13 cellular contexts compared by ENCODE assay signal in genomic region chr9:136243631-136244030, GRCh38. TPM values are rescaled to one million over a fixed set of nuclear protein-coding genes. Genes with fewer than 3 reads are reported as not detected.
DNase-seq lines count a peak whose midpoint lies in the region; ATAC-seq and TF ChIP-seq lines count a peak whose summit lies in the region.
"Had no signal": no experiment of that assay in that cellular context is flagged by ENCODE, and none has a peak within 500 bp of the region (broad histone marks: within the 10 kb centered on the region; RNA-seq: fewer than 3 reads in every experiment).

No MANE protein-coding gene starts in this region.

- no peak for TF ChIP-seq EP300 in neural cell (conservative IDR thresholded peaks at IDR 0.05; ENCODE audit: poor library complexity, severe bottlenecking)

- peak overlapping the region; percentile 10; the same call in 1 of the 2 replicates for H3K27ac ChIP-seq in KMS-11
- no peak overlapping the region for H3K27ac ChIP-seq in neural cell (ENCODE audit: low read length)
- H3K27ac ChIP-seq: vagina had no signal

- H3K9me3 ChIP-seq in neural cell (ENCODE audit: low read length), result no peaks in the 10 kb centered on the region
- H3K9me3 ChIP-seq: vagina had no signal

- peaks cover 13% of the 10 kb centered on the region for H3K36me3 Mint-ChIP-seq in activated T-helper 2 cell treated with anti-CD3 and anti-CD28 coated beads, Interferon-gamma antibody, Interleukin-2, Interleukin-4, amounts not matched to agents 10 μg/mL and 5 μg/mL and 100 μg/mL, durations not matched to agents 14 hours and 24 hours and 36 hours (ENCODE audit: low read depth)

- no peak for ATAC-seq in GM19467 (IDR thresholded peaks at IDR 0.05; ENCODE audit: unreplicated experiment)
- ATAC-seq: left colon had no signal

- peak overlapping the region; percentile 90 for H3K27ac Mint-ChIP-seq in activated T-helper 2 cell treated with anti-CD3 and anti-CD28 coated beads, Interferon-gamma antibody, Interleukin-2, Interleukin-4, amounts not matched to agents 10 μg/mL and 5 μg/mL and 100 μg/mL, durations not matched to agents 14 hours and 24 hours and 36 hours

- H3K4me3 Mint-ChIP-seq in activated T-helper 2 cell treated with anti-CD3 and anti-CD28 coated beads, Interferon-gamma antibody, Interleukin-2, Interleukin-4, amounts not matched to agents 10 μg/mL and 5 μg/mL and 100 μg/mL, durations not matched to agents 14 hours and 24 hours and 36 hours (ENCODE audit: low read depth), result peak overlapping the region; percentile 92

- H3K4me3 ChIP-seq in GM12875 (ENCODE audit: low read depth, low read length) (peak overlapping the region; percentile 38), KMS-11 (IDR thresholded peaks at IDR 0.05; ENCODE audit: insufficient read depth, low read depth, low read length) (no peak overlapping the region), neural cell (ENCODE audit: low read length) (peak overlapping the region; percentile 83)
- H3K4me3 ChIP-seq: vagina had no signal

- DNase-seq in activated T-helper 2 cell treated with anti-CD3 and anti-CD28 coated beads, Interferon-gamma antibody, Interleukin-2, Interleukin-4, amounts not matched to agents 10 μg/mL and 5 μg/mL and 100 μg/mL, durations not matched to agents 14 hours and 24 hours and 36 hours (ENCODE audit: low spot score), result no peak
- DNase-seq in HuH-7.5 (ENCODE audit: low spot score), result no peak
- no peak for DNase-seq in stimulated activated CD4-positive, alpha-beta T cell treated with anti-CD3 and anti-CD28 coated beads, Interleukin-12 subunit alpha, Interleukin-12 subunit beta, amount 100 ng/mL, for 4 hours
- DNase-seq: left colon, NCI-H2171, retina, SIG-M5 had no signal

- no peak for TF ChIP-seq CTCF in GM12875 (IDR thresholded peaks at IDR 0.05; ENCODE audit: borderline replicate concordance, insufficient read depth, low read depth, low read length)
- no peak for TF ChIP-seq CTCF in KMS-11 (conservative IDR thresholded peaks at IDR 0.05; ENCODE audit: low read depth, low read length)
- no peak for TF ChIP-seq CTCF in neural cell (IDR thresholded peaks at IDR 0.05; ENCODE audit: poor library complexity, severe bottlenecking)

- no peaks in the 10 kb centered on the region for H3K36me3 ChIP-seq in KMS-11 (ENCODE audit: insufficient read depth)
- H3K36me3 ChIP-seq in neural cell (ENCODE audit: insufficient read depth, low read length), result no peaks in the 10 kb centered on the region
- H3K36me3 ChIP-seq: vagina had no signal

- no peaks in the 10 kb centered on the region for H3K9me2 ChIP-seq in neural cell (ENCODE audit: insufficient read depth, low read length)

- H4K20me1 ChIP-seq in KMS-11 (ENCODE audit: insufficient read depth) (no peaks in the 10 kb centered on the region), neural cell (ENCODE audit: insufficient read depth) (no peaks in the 10 kb centered on the region)

- H3K27me3 ChIP-seq in KMS-11 (ENCODE audit: insufficient read depth, low read depth) (peaks cover 24% of the 10 kb centered on the region), neural cell (ENCODE audit: insufficient read depth, low read depth, low read length) (no peaks in the 10 kb centered on the region)
- H3K27me3 ChIP-seq: vagina had no signal

- no peaks in the 10 kb centered on the region for H3F3A ChIP-seq in neural cell (ENCODE audit: insufficient read depth, low read length, poor library complexity, severe bottlenecking)

- H3K27me3 Mint-ChIP-seq in activated T-helper 2 cell treated with anti-CD3 and anti-CD28 coated beads, Interferon-gamma antibody, Interleukin-2, Interleukin-4, amounts not matched to agents 10 μg/mL and 5 μg/mL and 100 μg/mL, durations not matched to agents 14 hours and 24 hours and 36 hours (ENCODE audit: low read depth), result peaks cover 4% of the 10 kb centered on the region

- H3K9ac ChIP-seq in KMS-11 (no peak overlapping the region; the same call in 1 of the 2 replicates), neural cell (ENCODE audit: low read length) (no peak overlapping the region)

- peaks cover 28% of the 10 kb centered on the region for H3K4me1 ChIP-seq in KMS-11 (ENCODE audit: low read depth, poor library complexity, severe bottlenecking)

- H3K4me2 ChIP-seq in KMS-11, result peak overlapping the region; percentile 96
- H3K4me2 ChIP-seq in neural cell (ENCODE audit: low read length), result no peak overlapping the region

- H3K4me1 Mint-ChIP-seq in activated T-helper 2 cell treated with anti-CD3 and anti-CD28 coated beads, Interferon-gamma antibody, Interleukin-2, Interleukin-4, amounts not matched to agents 10 μg/mL and 5 μg/mL and 100 μg/mL, durations not matched to agents 14 hours and 24 hours and 36 hours (ENCODE audit: low read depth), result peaks cover 28% of the 10 kb centered on the region

- H3K79me2 ChIP-seq in KMS-11 (ENCODE audit: insufficient read depth, low read depth) (peaks cover 59% of the 10 kb centered on the region; the same call in 1 of the 2 replicates), neural cell (replicated peaks; ENCODE audit: insufficient read depth, low read length) (peaks cover 32% of the 10 kb centered on the region)

- TF ChIP-seq RAD21 in neural cell (conservative IDR thresholded peaks at IDR 0.05), result no peak

- no peaks in the 10 kb centered on the region for H3K9me3 Mint-ChIP-seq in activated T-helper 2 cell treated with anti-CD3 and anti-CD28 coated beads, Interferon-gamma antibody, Interleukin-2, Interleukin-4, amounts not matched to agents 10 μg/mL and 5 μg/mL and 100 μg/mL, durations not matched to agents 14 hours and 24 hours and 36 hours

- intact Hi-C loops in activated T-helper 2 cell treated with anti-CD3 and anti-CD28 coated beads, Interferon-gamma antibody, Interleukin-2, Interleukin-4, amounts not matched to agents 10 μg/mL and 5 μg/mL and 100 μg/mL, durations not matched to agents 14 hours and 24 hours and 36 hours (cut with micrococcal nuclease), result loop anchor here (10.0 kb wide), 3 partner anchors 129 to 339 kb away; partner anchors contain the start of genes CAMSAP1, SEC16A and TMEM250

- H2AFZ ChIP-seq in KMS-11 (ENCODE audit: low read depth) (no peak overlapping the region), neural cell (ENCODE audit: low read depth, low read length) (no peak overlapping the region)

TF ChIP-seq in neural cell, 6 proteins besides CTCF, POLR2A, EP300 and RAD21:
- TF ChIP-seq SMC3 (conservative IDR thresholded peaks at IDR 0.05; ENCODE audit: poor library complexity) (no peak), MXI1 (conservative IDR thresholded peaks at IDR 0.05; ENCODE audit: poor library complexity, severe bottlenecking) (no peak), TAF1 (IDR thresholded peaks at IDR 0.05; ENCODE audit: low read depth) (no peak), REST (IDR thresholded peaks at IDR 0.05; ENCODE audit: borderline replicate concordance) (no peak), POLR2AphosphoS5 (IDR thresholded peaks at IDR 0.05) (no peak), EZH2 (IDR thresholded peaks at IDR 0.05; ENCODE audit: borderline replicate concordance, insufficient read depth, low read length, poor library complexity, severe bottlenecking) (no peak)

RNA-seq across cellular contexts. Expression of gene QSOX2, which starts 2.0 kb away (rescaled TPM):
- total RNA-seq in activated T-helper 2 cell treated with anti-CD3 and anti-CD28 coated beads, Interferon-gamma antibody, Interleukin-2, Interleukin-4, amounts not matched to agents 10 μg/mL and 5 μg/mL and 100 μg/mL, durations not matched to agents 14 hours and 24 hours and 36 hours, result 24.9 and 25.4 TPM in 2 replicates
- 20.7 and 25.1 TPM in 2 replicates for polyA plus RNA-seq in neural cell
- polyA minus RNA-seq in neural cell, result 12.7 and 17.8 TPM in 2 replicates

RNA-seq across cellular contexts. Expression of gene LHX3, which starts 38.7 kb away (rescaled TPM):
- total RNA-seq in activated T-helper 2 cell treated with anti-CD3 and anti-CD28 coated beads, Interferon-gamma antibody, Interleukin-2, Interleukin-4, amounts not matched to agents 10 μg/mL and 5 μg/mL and 100 μg/mL, durations not matched to agents 14 hours and 24 hours and 36 hours, result not detected in 2 replicates
- not detected in 2 replicates for polyA plus RNA-seq in neural cell
- 0.23 TPM in 1 of 2 replicates, not detected in the other for polyA minus RNA-seq in neural cell
- total RNA-seq: chondrocyte, left colon, vagina had no signal
